Comparison of ENCODE assay signal across 10 cellular contexts in genomic region chr19:45238556-45238955, GRCh38. TPM values are rescaled to one million over a fixed set of nuclear protein-coding genes. Genes with fewer than 3 reads are reported as not detected.
"Had no signal": no experiment of that assay in that cellular context is flagged by ENCODE, and none has a peak within 500 bp of the region (broad histone marks: within the 10 kb centered on the region; RNA-seq: fewer than 3 reads in every experiment).

No MANE protein-coding gene starts in this region.

- H3K36me3 ChIP-seq: HAP-1 had no signal

- H3K4me1 ChIP-seq: HAP-1 had no signal

- H3K4me3 ChIP-seq: GM23338, HAP-1 had no signal

- H3K4me2 ChIP-seq: GM23338, KMS-11 had no signal

- ATAC-seq: GM23338, HCT116, HepG2 had no signal

- H3K9ac ChIP-seq: KMS-11 had no signal

- FAIRE-seq: H1, H54, HepG2 had no signal

- H3K9me3 ChIP-seq: HAP-1 had no signal

- H2AFZ ChIP-seq: GM23338 had no signal

- DNase-seq: KBM-7 had no signal

- H3K27ac ChIP-seq: HL-60, KMS-11 had no signal

RNA-seq across cellular contexts. Expression of gene EXOC3L2, which starts 6.7 kb away (rescaled TPM):
- total RNA-seq: HepG2 had no signal
- polyA plus RNA-seq: IgD-negative memory B cell had no signal
